Comparison of ENCODE assay signal across 11 cellular contexts in genomic region chr16:30942421-30942796, GRCh38. TPM values are rescaled to one million over a fixed set of nuclear protein-coding genes. Genes with fewer than 3 reads are reported as not detected.
DNase-seq lines count a peak whose midpoint lies in the region; ATAC-seq and TF ChIP-seq lines count a peak whose summit lies in the region.
"Had no signal": no experiment of that assay in that cellular context is flagged by ENCODE, and none has a peak within 500 bp of the region (broad histone marks: within the 10 kb centered on the region; RNA-seq: fewer than 3 reads in every experiment).

No MANE protein-coding gene starts in this region.

- intact Hi-C loops in right cardiac atrium (cut with DNase I) = no loop called here
- intact Hi-C loops in left ventricle myocardium superior (cut with micrococcal nuclease) = no loop called here
- intact Hi-C loops in transverse colon (cut with DNase I; ENCODE audit: low total_unique reads) = no loop called here

- DNase-seq in right cardiac atrium (no peak), left ventricle myocardium superior (no peak), transverse colon (no peak), NCI-H1436 treated with DMSO at 0.1 percent for 48 hours (lab: John Stamatoyannopoulos, UW) (no peak), NCI-H2029 (lab: John Stamatoyannopoulos, UW) (no peak)
- no peak for DNase-seq in activated CD4-positive, alpha-beta memory T cell treated with anti-CD3 and anti-CD28 coated beads, Interleukin-2, amount 10 ng/mL, durations not matched to agents 7 days and 5 days

- H3K4me1 ChIP-seq in right cardiac atrium (ENCODE audit: control insufficient read depth, insufficient read depth, low read length) (no peaks in the 10 kb centered on the region), iPS-20b (ENCODE audit: insufficient read depth, low read length) (peaks cover 10% of the 10 kb centered on the region; the same call in 1 of the 2 replicates), transverse colon (peaks cover 4 to 18% (median 11%) of the 10 kb centered on the region in 4 donors)

- peaks cover 29% of the 10 kb centered on the region for H3K36me3 Mint-ChIP-seq in activated CD4-positive, alpha-beta memory T cell treated with anti-CD3 and anti-CD28 coated beads, Interleukin-2, amount 10 ng/mL, durations not matched to agents 7 days and 5 days (ENCODE audit: low read depth)

- 92% methylated on average over 4 of the region's 4 CpGs for WGBS in right cardiac atrium
- WGBS in transverse colon (ENCODE audit: low coverage in 1 of 2), 2 donors = 48% methylated on average over 4 of the region's 4 CpGs; no CpG with 5 or more reads in 1 of the 2 donors

- H3K4me3 Mint-ChIP-seq in activated CD4-positive, alpha-beta memory T cell treated with anti-CD3 and anti-CD28 coated beads, Interleukin-2, amount 10 ng/mL, durations not matched to agents 7 days and 5 days = peak overlapping the region; percentile 64

- POLR2A ChIA-PET in activated CD4-positive, alpha-beta memory T cell treated with anti-CD3 and anti-CD28 coated beads, Interleukin-2, amount 10 ng/mL, durations not matched to agents 7 days and 5 days (lab: Charles Lee) = interaction anchor here (1.2 to 2.9 kb wide), 4 partner anchors 7 to 238 kb away, joined by 5 to 18 read pairs (median 6); partner anchors contain the start of genes FUS, ORAI3 and SETD1A

- no peaks in the 10 kb centered on the region for H3K9me3 ChIP-seq in right cardiac atrium (ENCODE audit: control insufficient read depth, low read length)
- no peaks in the 10 kb centered on the region for H3K9me3 ChIP-seq in iPS-20b (ENCODE audit: insufficient read depth, low read depth, low read length)
- H3K9me3 ChIP-seq in transverse colon = no peaks in the 10 kb centered on the region
- H3K9me3 ChIP-seq: BE2C had no signal

- no peak overlapping the region for H3K4me3 ChIP-seq in right cardiac atrium (ENCODE audit: low read length)
- H3K4me3 ChIP-seq in iPS-20b (ENCODE audit: low read length) = 0 out of 2 replicates have a peak overlapping the region, but pooled peaks have one; percentile 4
- no peak overlapping the region for H3K4me3 ChIP-seq in transverse colon

- ATAC-seq in right cardiac atrium (no peak), left ventricle myocardium superior (no peak), HG02840 (IDR thresholded peaks at IDR 0.05; ENCODE audit: low FRiP score, unreplicated experiment) (no peak)

- no peaks in the 10 kb centered on the region for H3K27me3 Mint-ChIP-seq in activated CD4-positive, alpha-beta memory T cell treated with anti-CD3 and anti-CD28 coated beads, Interleukin-2, amount 10 ng/mL, durations not matched to agents 7 days and 5 days
- H3K27me3 Mint-ChIP-seq: IgD-negative memory B cell had no signal

- H3K27me3 ChIP-seq in right cardiac atrium (ENCODE audit: control insufficient read depth, insufficient read depth) (no peaks in the 10 kb centered on the region), iPS-20b (ENCODE audit: insufficient read depth, low read length) (no peaks in the 10 kb centered on the region), transverse colon (no peaks in the 10 kb centered on the region)
- H3K27me3 ChIP-seq: BE2C had no signal

- peaks cover 51% of the 10 kb centered on the region for H3K36me3 ChIP-seq in iPS-20b (ENCODE audit: insufficient read depth, low read depth, low read length)
- H3K36me3 ChIP-seq in transverse colon = peaks cover 0 to 13% (median 3%) of the 10 kb centered on the region in 4 donors

- H3K4me1 Mint-ChIP-seq in activated CD4-positive, alpha-beta memory T cell treated with anti-CD3 and anti-CD28 coated beads, Interleukin-2, amount 10 ng/mL, durations not matched to agents 7 days and 5 days = peaks cover 33% of the 10 kb centered on the region

- CTCF ChIA-PET in activated CD4-positive, alpha-beta memory T cell treated with anti-CD3 and anti-CD28 coated beads, Interleukin-2, amount 10 ng/mL, durations not matched to agents 7 days and 5 days (lab: Charles Lee) = interaction anchor here (0.6 to 4.5 kb wide), 21 partner anchors 7 to 291 kb away, joined by 3 to 94 read pairs (median 5); partner anchors contain the start of genes KAT8 and PHKG2

- no peak for TF ChIP-seq EP300 in transverse colon (IDR thresholded peaks at IDR 0.05; ENCODE audit: low read depth)

- TF ChIP-seq POLR2A in transverse colon (IDR thresholded peaks at IDR 0.05) = no peak

- no peaks in the 10 kb centered on the region for H3K9me3 Mint-ChIP-seq in activated CD4-positive, alpha-beta memory T cell treated with anti-CD3 and anti-CD28 coated beads, Interleukin-2, amount 10 ng/mL, durations not matched to agents 7 days and 5 days
- H3K9me3 Mint-ChIP-seq: IgD-negative memory B cell had no signal

- peak overlapping the region; percentile 68 for H3K27ac Mint-ChIP-seq in activated CD4-positive, alpha-beta memory T cell treated with anti-CD3 and anti-CD28 coated beads, Interleukin-2, amount 10 ng/mL, durations not matched to agents 7 days and 5 days

- H3K9ac ChIP-seq in iPS-20b (ENCODE audit: low read depth, low read length) = no peak overlapping the region

- no peak for TF ChIP-seq CTCF in transverse colon (IDR thresholded peaks at IDR 0.05)

- H3K27ac ChIP-seq in right cardiac atrium (ENCODE audit: low read length) (peak overlapping the region; percentile 13), iPS-20b (ENCODE audit: low read length) (no peak overlapping the region), transverse colon (peak overlapping the region; percentile 59 to 67 (median 64))
- H3K27ac ChIP-seq: VCaP had no signal

- in situ Hi-C loops in transverse colon (cut with MboI; ENCODE audit: low pct_ligation_motif_present in 1 of 4, low pct_unique_long_range_greater_than_20kb in 1 of 4, low sequenced_read_pairs in 3 of 4) = no loop called here

RNA-seq across cellular contexts. Expression of gene ORAI3, which starts 6.5 kb away (rescaled TPM):
- total RNA-seq in right cardiac atrium (10 to 100 TPM; 11.8 to 14.6 (median 13.3) TPM), left ventricle myocardium superior (10.8 TPM), transverse colon (10 to 100 TPM; 24.8 to 45.6 (median 31.3) TPM)
- 15.5 TPM for polyA plus RNA-seq in right cardiac atrium
- 10 to 100 TPM; 30.3 to 33.6 TPM for total RNA-seq in activated CD4-positive, alpha-beta memory T cell treated with anti-CD3 and anti-CD28 coated beads, Interleukin-2, amount 10 ng/mL, durations not matched to agents 7 days and 5 days

RNA-seq across cellular contexts. Expression of gene SETD1A, which starts 15.1 kb away (rescaled TPM):
- total RNA-seq in right cardiac atrium (10 to 100 TPM in 3 of 4 donors, 1 to 10 TPM in 1; 9.7 to 11.6 (median 10.2) TPM), left ventricle myocardium superior (11.0 TPM), transverse colon (10 to 100 TPM in 3 of 4 donors, 1 to 10 TPM in 1; 5.3 to 37.0 (median 10.8) TPM)
- polyA plus RNA-seq in right cardiac atrium = 9.6 TPM
- total RNA-seq in activated CD4-positive, alpha-beta memory T cell treated with anti-CD3 and anti-CD28 coated beads, Interleukin-2, amount 10 ng/mL, durations not matched to agents 7 days and 5 days = 10 to 100 TPM; 18.8 to 20.3 TPM

RNA-seq across cellular contexts. Expression of gene FBXL19, which starts 19.0 kb away (rescaled TPM):
- total RNA-seq in right cardiac atrium = 1 to 10 TPM; 5.1 to 8.4 (median 6.6) TPM
- polyA plus RNA-seq in right cardiac atrium = 8.3 TPM
- total RNA-seq in left ventricle myocardium superior = 5.7 TPM
- total RNA-seq in activated CD4-positive, alpha-beta memory T cell treated with anti-CD3 and anti-CD28 coated beads, Interleukin-2, amount 10 ng/mL, durations not matched to agents 7 days and 5 days = 10 to 100 TPM; 25.8 to 27.2 TPM
- total RNA-seq in transverse colon = 10 to 100 TPM; 19.3 to 45.3 (median 20.3) TPM

RNA-seq across cellular contexts. Expression of gene HSD3B7, which starts 42.6 kb away (rescaled TPM):
- total RNA-seq in right cardiac atrium = 1 to 10 TPM; 4.1 to 7.4 (median 5.6) TPM
- 6.8 TPM for polyA plus RNA-seq in right cardiac atrium
- total RNA-seq in left ventricle myocardium superior = 7.4 TPM
- total RNA-seq in activated CD4-positive, alpha-beta memory T cell treated with anti-CD3 and anti-CD28 coated beads, Interleukin-2, amount 10 ng/mL, durations not matched to agents 7 days and 5 days = 1 to 10 TPM; 7.1 to 7.5 TPM
- total RNA-seq in transverse colon = 10 to 100 TPM in 3 of 4 donors, 1 to 10 TPM in 1; 7.0 to 31.8 (median 29.6) TPM
- polyA plus RNA-seq: IgD-negative memory B cell had no signal

RNA-seq across cellular contexts. Expression of gene CTF1, which starts 46.0 kb away (rescaled TPM):
- total RNA-seq in right cardiac atrium (1 to 10 TPM; 7.4 to 9.8 (median 9.1) TPM), left ventricle myocardium superior (7.5 TPM), transverse colon (under 1 TPM in 2 of 4 donors, not detected in 2; 0.82 to 0.95 TPM)
- polyA plus RNA-seq in right cardiac atrium = 13.1 TPM
- total RNA-seq in activated CD4-positive, alpha-beta memory T cell treated with anti-CD3 and anti-CD28 coated beads, Interleukin-2, amount 10 ng/mL, durations not matched to agents 7 days and 5 days = under 1 TPM; 0.20 to 0.25 TPM
- polyA plus RNA-seq: IgD-negative memory B cell had no signal
